15 cellular contexts compared by ENCODE assay signal in the genomic region with DNA sequence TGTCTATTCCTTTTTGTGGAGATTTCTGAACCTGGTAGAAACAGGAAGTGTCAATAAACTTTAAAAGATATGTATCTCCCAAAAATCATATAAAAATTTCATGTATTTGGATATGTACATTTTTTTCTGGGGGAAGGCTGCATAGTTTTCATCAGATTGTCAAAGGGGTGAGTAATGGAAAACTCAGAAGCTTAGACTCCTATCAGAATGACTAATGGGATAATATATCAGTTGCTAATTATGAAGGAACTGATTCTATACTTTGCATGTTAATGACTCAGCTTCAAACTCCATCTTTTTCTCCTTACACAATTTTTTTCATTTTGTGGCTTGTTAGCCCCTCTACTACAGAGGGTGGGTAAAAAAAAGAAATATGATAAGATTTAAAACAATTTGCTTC. TPM values are rescaled to one million over a fixed set of nuclear protein-coding genes. Genes with fewer than 3 reads are reported as not detected.
DNase-seq lines count a peak whose midpoint lies in the region; ATAC-seq and TF ChIP-seq lines count a peak whose summit lies in the region.
"Had no signal": no experiment of that assay in that cellular context is flagged by ENCODE, and none has a peak within 500 bp of the region (broad histone marks: within the 10 kb centered on the region; RNA-seq: fewer than 3 reads in every experiment).

No MANE protein-coding gene starts in this region.

- CTCF ChIA-PET in SK-N-SH (lab: Yijun Ruan, JAX) = no interaction called here
- CTCF ChIA-PET in Calu3 (lab: Charles Lee) = no interaction called here

- TF ChIP-seq CTCF in SK-N-SH (IDR thresholded peaks at IDR 0.05) (no peak), choroid plexus epithelial cell (conservative IDR thresholded peaks at IDR 0.05; ENCODE audit: low read depth, low read length) (no peak), Calu3 (IDR thresholded peaks at IDR 0.05; ENCODE audit: unreplicated experiment) (no peak)

- H3K4me3 Mint-ChIP-seq in activated T-cell treated with anti-CD3 and anti-CD28 coated beads, Interleukin-2, amount 50 U/mL, for 4 hours = no peak overlapping the region
- no peak overlapping the region for H3K4me3 Mint-ChIP-seq in stimulated activated naive B cell treated with anti-CD40 and anti-IgM and Interleukin-4, amounts not matched to agents 10 μg/mL and 1 μg/mL and 100 μg/mL, for 72 hours
- no peak overlapping the region for H3K4me3 Mint-ChIP-seq in Calu3 (ENCODE audit: low read depth, unreplicated experiment)
- H3K4me3 Mint-ChIP-seq: brain had no signal

- peak; percentile 67 to 72 for ATAC-seq in activated T-cell treated with anti-CD3 and anti-CD28 coated beads, Interleukin-2, amount 50 U/mL, for 4 hours
- ATAC-seq in stimulated activated naive B cell treated with anti-CD40 and anti-IgM and Interleukin-4, amounts not matched to agents 10 μg/mL and 1 μg/mL and 100 μg/mL, for 72 hours (replicated peaks) = peak; percentile 63 to 76
- no peak for ATAC-seq in GM21381 (IDR thresholded peaks at IDR 0.05; ENCODE audit: unreplicated experiment)

- H3K36me3 Mint-ChIP-seq in activated T-cell treated with anti-CD3 and anti-CD28 coated beads, Interleukin-2, amount 50 U/mL, for 4 hours (ENCODE audit: insufficient read depth) = peaks cover 26% of the 10 kb centered on the region
- H3K36me3 Mint-ChIP-seq in stimulated activated naive B cell treated with anti-CD40 and anti-IgM and Interleukin-4, amounts not matched to agents 10 μg/mL and 1 μg/mL and 100 μg/mL, for 72 hours = peaks cover 24 to 44% of the 10 kb centered on the region in 2 donors
- H3K36me3 Mint-ChIP-seq in Calu3 (ENCODE audit: insufficient read depth, unreplicated experiment) = peaks cover 23% of the 10 kb centered on the region

- H3K27me3 Mint-ChIP-seq in activated T-cell treated with anti-CD3 and anti-CD28 coated beads, Interleukin-2, amount 50 U/mL, for 4 hours (ENCODE audit: low read depth) = no peaks in the 10 kb centered on the region
- no peaks in the 10 kb centered on the region for H3K27me3 Mint-ChIP-seq in stimulated activated naive B cell treated with anti-CD40 and anti-IgM and Interleukin-4, amounts not matched to agents 10 μg/mL and 1 μg/mL and 100 μg/mL, for 72 hours
- H3K27me3 Mint-ChIP-seq in Calu3 (ENCODE audit: unreplicated experiment) = no peaks in the 10 kb centered on the region
- H3K27me3 Mint-ChIP-seq: brain had no signal

- no peaks in the 10 kb centered on the region for H4K20me1 ChIP-seq in SK-N-SH (ENCODE audit: insufficient read depth)

- H2AFZ ChIP-seq in SK-N-SH (ENCODE audit: low read depth) = no peak overlapping the region

- H3K4me1 ChIP-seq in SK-N-SH (ENCODE audit: control insufficient read depth in 1 of 2, insufficient read depth in 2 of 2, low read depth in 1 of 2, low read length in 1 of 2) = peaks cover 0 to 9% of the 10 kb centered on the region in 2 experiments; a peak in 1 of 4 replicates

- H3K4me3 ChIP-seq in SK-N-SH (ENCODE audit: low read depth in 2 of 2, low read length in 1 of 2) (no peak overlapping the region), choroid plexus epithelial cell (ENCODE audit: low read depth, low read length) (no peak overlapping the region)
- H3K4me3 ChIP-seq: lung, MG63 had no signal

- POLR2A ChIA-PET in SK-N-SH (lab: Yijun Ruan, JAX) = no interaction called here

- peaks cover 28% of the 10 kb centered on the region for H3F3A ChIP-seq in SK-N-SH (replicated peaks; ENCODE audit: insufficient read depth)

- TF ChIP-seq EP300 in SK-N-SH (IDR thresholded peaks at IDR 0.05; ENCODE audit: borderline replicate concordance in 1 of 2, low read depth in 1 of 2, low read length in 1 of 2) = peak in 1 of 2 experiments; percentile 48; a peak in 1 of 4 replicates

- intact Hi-C loops in Calu3 (cut with micrococcal nuclease; ENCODE audit: unreplicated experiment) = no loop called here

- no peak for TF ChIP-seq RAD21 in SK-N-SH (IDR thresholded peaks at IDR 0.05; ENCODE audit: low read length)

- no peak for DNase-seq in activated T-cell treated with anti-CD3 and anti-CD28 coated beads, Interleukin-2, amount 50 U/mL, for 4 hours
- DNase-seq in activated T-cell treated with anti-CD3 and anti-CD28 coated beads, Interleukin-2, amount 50 U/mL, for 48 hours = no peak
- DNase-seq in SK-N-SH (no peak), choroid plexus epithelial cell (ENCODE audit: low read depth) (peak; percentile 64), Calu3 (no peak), NCI-H82 treated with DMSO at 0.1 percent for 48 hours (lab: John Stamatoyannopoulos, UW; ENCODE audit: unreplicated experiment) (no peak)
- no peak for DNase-seq in stimulated activated naive B cell treated with anti-CD40 and anti-IgM and Interleukin-4, amounts not matched to agents 10 μg/mL and 1 μg/mL and 100 μg/mL, for 72 hours
- DNase-seq: MG63; NCI-H2227 treated with DMSO at 0.1 percent for 48 hours; nucleus accumbens; stimulated activated CD4-positive, alpha-beta T cell treated with anti-CD3 and anti-CD28 coated beads, Interleukin-15, amount 100 ng/mL, for 24 hours had no signal

- 0 out of 2 replicates have a peak overlapping the region, but pooled peaks have one; percentile 13 for H3K4me2 ChIP-seq in SK-N-SH

- H3K9ac ChIP-seq in SK-N-SH = no peak overlapping the region; the same call in 1 of the 2 replicates

- H3K36me3 ChIP-seq in SK-N-SH (replicated peaks in 1 of 2; ENCODE audit: control insufficient read depth in 1 of 2, insufficient read depth in 2 of 2, low read length in 1 of 2) = peaks cover 23 to 53% of the 10 kb centered on the region in 2 experiments

- H3K27ac Mint-ChIP-seq in stimulated activated naive B cell treated with anti-CD40 and anti-IgM and Interleukin-4, amounts not matched to agents 10 μg/mL and 1 μg/mL and 100 μg/mL, for 72 hours = peak overlapping the region; percentile 37
- H3K27ac Mint-ChIP-seq in Calu3 (ENCODE audit: unreplicated experiment) = no peak overlapping the region
- H3K27ac Mint-ChIP-seq: brain had no signal

- H3K4me1 Mint-ChIP-seq in activated T-cell treated with anti-CD3 and anti-CD28 coated beads, Interleukin-2, amount 50 U/mL, for 4 hours (ENCODE audit: low read depth) = peaks cover 5% of the 10 kb centered on the region
- no peaks in the 10 kb centered on the region for H3K4me1 Mint-ChIP-seq in stimulated activated naive B cell treated with anti-CD40 and anti-IgM and Interleukin-4, amounts not matched to agents 10 μg/mL and 1 μg/mL and 100 μg/mL, for 72 hours
- no peaks in the 10 kb centered on the region for H3K4me1 Mint-ChIP-seq in Calu3 (ENCODE audit: low read depth, unreplicated experiment)
- H3K4me1 Mint-ChIP-seq: brain had no signal

- peaks cover 12% of the 10 kb centered on the region for H3K79me2 ChIP-seq in SK-N-SH (ENCODE audit: insufficient read depth)

- no peaks in the 10 kb centered on the region for H3K27me3 ChIP-seq in SK-N-SH (ENCODE audit: insufficient read depth)
- H3K27me3 ChIP-seq: MG63 had no signal

- peak overlapping the region in 1 of 2 experiments; percentile 62; a peak in 2 of 4 replicates for H3K27ac ChIP-seq in SK-N-SH (ENCODE audit: low read depth in 2 of 2, low read length in 1 of 2)
- H3K27ac ChIP-seq: epithelial cell of prostate had no signal

- no peaks in the 10 kb centered on the region for H3K9me3 ChIP-seq in SK-N-SH
- H3K9me3 ChIP-seq: MG63 had no signal

- H3K9me3 Mint-ChIP-seq in activated T-cell treated with anti-CD3 and anti-CD28 coated beads, Interleukin-2, amount 50 U/mL, for 4 hours = no peaks in the 10 kb centered on the region
- no peaks in the 10 kb centered on the region for H3K9me3 Mint-ChIP-seq in stimulated activated naive B cell treated with anti-CD40 and anti-IgM and Interleukin-4, amounts not matched to agents 10 μg/mL and 1 μg/mL and 100 μg/mL, for 72 hours
- no peaks in the 10 kb centered on the region for H3K9me3 Mint-ChIP-seq in Calu3 (ENCODE audit: low read depth, unreplicated experiment)
- H3K9me3 Mint-ChIP-seq: brain had no signal

- H3K9me2 ChIP-seq in SK-N-SH = no peaks in the 10 kb centered on the region

- no TSS peak for BruUV-seq in Calu3 (replicated peaks; lab: Mats Ljungman, UMichigan)

TF ChIP-seq in SK-N-SH, 30 proteins besides CTCF, POLR2A, EP300 and RAD21 (continues in another document):
- TF ChIP-seq, protein P1, sequence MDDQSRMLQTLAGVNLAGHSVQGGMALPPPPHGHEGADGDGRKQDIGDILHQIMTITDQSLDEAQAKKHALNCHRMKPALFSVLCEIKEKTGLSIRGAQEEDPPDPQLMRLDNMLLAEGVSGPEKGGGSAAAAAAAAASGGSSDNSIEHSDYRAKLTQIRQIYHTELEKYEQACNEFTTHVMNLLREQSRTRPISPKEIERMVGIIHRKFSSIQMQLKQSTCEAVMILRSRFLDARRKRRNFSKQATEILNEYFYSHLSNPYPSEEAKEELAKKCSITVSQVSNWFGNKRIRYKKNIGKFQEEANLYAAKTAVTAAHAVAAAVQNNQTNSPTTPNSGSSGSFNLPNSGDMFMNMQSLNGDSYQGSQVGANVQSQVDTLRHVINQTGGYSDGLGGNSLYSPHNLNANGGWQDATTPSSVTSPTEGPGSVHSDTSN (IDR thresholded peaks at IDR 0.05) = peak; percentile 87
- TF ChIP-seq GATA2 (CRISPR knock-in tag; IDR thresholded peaks at IDR 0.05) (no peak), RCOR1 (IDR thresholded peaks at IDR 0.05; ENCODE audit: low read length) (no peak), YY1 (IDR thresholded peaks at IDR 0.05; ENCODE audit: low read depth) (no peak), CHD2 (IDR thresholded peaks at IDR 0.05; ENCODE audit: low read length, partially characterized antibody) (no peak), JUND (IDR thresholded peaks at IDR 0.05) (peak; percentile 65), POLR2AphosphoS5 (IDR thresholded peaks at IDR 0.05; ENCODE audit: low read depth, low read length) (no peak), SMC3 (IDR thresholded peaks at IDR 0.05; ENCODE audit: low read depth, low read length) (no peak), FOSL2 (IDR thresholded peaks at IDR 0.05; ENCODE audit: borderline replicate concordance, low read depth) (peak; percentile 75)

RNA-seq across cellular contexts. Expression of a gene that starts 55.9 kb away (rescaled TPM):
- total RNA-seq in activated T-cell treated with anti-CD3 and anti-CD28 coated beads, Interleukin-2, amount 50 U/mL, for 4 hours = 10 to 100 TPM; 42.6 to 48.4 (median 47.8) TPM
- polyA plus RNA-seq in SK-N-SH (2012; rRNA removed) = 16.5 and 24.6 TPM in 2 replicates
- 12.1 and 12.3 TPM in 2 replicates for polyA plus RNA-seq in SK-N-SH (2012; cell fraction: cytosol; rRNA removed)
- 59.9 and 75.9 TPM in 2 replicates for polyA plus RNA-seq in SK-N-SH (2012; cell fraction: nucleus; rRNA removed)
- total RNA-seq in Calu3 (2022) = 64.7 and 67.1 TPM in 2 replicates

RNA-seq across cellular contexts. Expression of a gene that starts 58.2 kb away (rescaled TPM):
- 1 to 10 TPM; 4.6 to 8.0 (median 5.4) TPM for total RNA-seq in activated T-cell treated with anti-CD3 and anti-CD28 coated beads, Interleukin-2, amount 50 U/mL, for 4 hours
- 26.7 and 37.0 TPM in 2 replicates for polyA plus RNA-seq in SK-N-SH (2012; rRNA removed)
- polyA plus RNA-seq in SK-N-SH (2012; cell fraction: cytosol; rRNA removed) = 27.3 and 31.5 TPM in 2 replicates
- 18.5 and 34.6 TPM in 2 replicates for polyA plus RNA-seq in SK-N-SH (2012; cell fraction: nucleus; rRNA removed)
- 0.98 and 1.0 TPM in 2 replicates for total RNA-seq in Calu3 (2022)
